ENCODE assay signal across 8 cellular contexts in genomic region chr10:32981760-32982159, GRCh38. TPM values are rescaled to one million over a fixed set of nuclear protein-coding genes. Genes with fewer than 3 reads are reported as not detected.
A peak's percentile ranks its signal among the peaks of the same experiment; 100 is the strongest.
DNase-seq lines count a peak whose midpoint lies in the region; ATAC-seq and TF ChIP-seq lines count a peak whose summit lies in the region.

No MANE protein-coding gene starts in this region.

- intact Hi-C loops in body of pancreas (cut with DNase I) = no loop called here
- intact Hi-C loops in stomach (cut with DNase I; ENCODE audit: low total_unique reads) = no loop called here

- H3K9me3 ChIP-seq in body of pancreas = no peaks in the 10 kb centered on the region
- H3K9me3 ChIP-seq in stomach = no peaks in the 10 kb centered on the region

- H3K36me3 ChIP-seq in body of pancreas (replicated peaks in 1 of 2; ENCODE audit: insufficient read depth in 1 of 2, low read depth in 2 of 2) = no peaks in the 10 kb centered on the region
- no peaks in the 10 kb centered on the region for H3K36me3 ChIP-seq in stomach

- WGBS in body of pancreas, 2 donors = 5 to 9% methylated on average over 4 of the region's 4 CpGs
- 23 to 44% (median 41%) methylated on average over 4 of the region's 4 CpGs for WGBS in stomach, 5 donors

- H3K27me3 ChIP-seq in body of pancreas (no peaks in the 10 kb centered on the region), stomach (no peaks in the 10 kb centered on the region)

- H3K4me3 ChIP-seq in Jurkat, Clone E6-1 (ENCODE audit: low read length) = no peak overlapping the region
- no peak overlapping the region for H3K4me3 ChIP-seq in body of pancreas
- H3K4me3 ChIP-seq in stomach = no peak overlapping the region

- TF ChIP-seq POLR2A in body of pancreas (IDR thresholded peaks at IDR 0.05) (peak in 2 of 3 donors; percentile 83), stomach (IDR thresholded peaks at IDR 0.05) (no peak)

- TF ChIP-seq CTCF in body of pancreas (IDR thresholded peaks at IDR 0.05) (no peak), stomach (IDR thresholded peaks at IDR 0.05) (no peak), GM20000 (IDR thresholded peaks at IDR 0.05; ENCODE audit: extremely low read depth, missing control alignments) (no peak)

- no peak for TF ChIP-seq EP300 in stomach (IDR thresholded peaks at IDR 0.05)

- peak overlapping the region; percentile 84 to 97 (median 90) for H3K27ac ChIP-seq in body of pancreas
- H3K27ac ChIP-seq in stomach = peak overlapping the region; percentile 79 to 91 (median 89)

- H3K4me1 ChIP-seq in body of pancreas (peaks cover 37% of the 10 kb centered on the region), stomach (peaks cover 15 to 45% (median 23%) of the 10 kb centered on the region in 4 donors)

- ATAC-seq in body of pancreas = peak; percentile 85
- no peak for ATAC-seq in HG03045 (IDR thresholded peaks at IDR 0.05; ENCODE audit: unreplicated experiment)
- ATAC-seq in GM21447 (IDR thresholded peaks at IDR 0.05; ENCODE audit: unreplicated experiment) = no peak

- peak; percentile 48 for DNase-seq in Jurkat, Clone E6-1 (ENCODE audit: low read depth, low spot score)
- peak; percentile 62 to 82 (median 70) for DNase-seq in body of pancreas
- DNase-seq in iris pigment epithelial cell (ENCODE audit: low read depth) = peak; percentile 54
- DNase-seq in stomach = peak; percentile 50
- no peak for DNase-seq in activated CD4-positive, CD25-positive, alpha-beta regulatory T cell treated with anti-CD3 and anti-CD28 coated beads, Interleukin-2, amount 50 U/mL, for 72 hours
- DNase-seq in GM20000 (ENCODE audit: low spot score) = no peak

RNA-seq across cellular contexts. Expression of gene ITGB1, which starts 23.7 kb away (rescaled TPM):
- polyA plus RNA-seq in Jurkat, Clone E6-1 (2012; ENCODE audit: insufficient read depth, insufficient read length) = 84.3 TPM
- 100 to 1,000 TPM; 164 to 259 TPM for total RNA-seq in body of pancreas
- 100 to 1,000 TPM; 134 to 909 (median 278) TPM for total RNA-seq in stomach
- 10 to 100 TPM; 57.9 to 97.9 (median 91.4) TPM for polyA plus RNA-seq in stomach

Comparison
In these comparisons a context has a peak if more than half of its experiments do, and no peak if none do; other contexts are left out.
1. DNase-seq: peak in Jurkat, Clone E6-1 (single experiment), body of pancreas (4 of 4), iris pigment epithelial cell (single experiment) and stomach (single experiment); none in activated CD4-positive, CD25-positive, alpha-beta regulatory T cell treated with anti-CD3 and anti-CD28 coated beads, Interleukin-2, amount 50 U/mL, for 72 hours (single experiment) and GM20000 (single experiment).
2. POLR2A ChIP-seq: peak in body of pancreas (2 of 3); none in stomach (0 of 4).